26 cellular contexts compared by ENCODE assay signal in the genomic region with DNA sequence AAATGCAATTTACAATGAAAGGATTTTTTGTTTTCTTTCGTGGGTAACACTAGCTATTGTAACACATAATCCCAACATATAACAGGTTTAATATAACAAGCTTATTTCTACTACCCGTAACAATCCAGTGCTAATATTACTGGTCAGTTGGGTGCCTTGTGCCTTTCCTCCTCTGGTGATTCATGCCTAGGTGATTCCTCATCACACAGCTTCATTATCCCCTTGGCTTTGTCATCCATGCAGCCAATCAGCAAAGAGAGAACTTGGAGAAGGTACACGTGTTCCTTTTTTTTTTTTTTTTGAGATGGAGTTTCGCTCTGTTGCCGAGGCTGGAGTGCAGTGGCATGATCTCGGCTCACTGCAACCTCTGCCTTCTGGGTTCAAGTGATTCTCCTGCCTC. TPM values are rescaled to one million over a fixed set of nuclear protein-coding genes. Genes with fewer than 3 reads are reported as not detected.
DNase-seq lines count a peak whose midpoint lies in the region; ATAC-seq and TF ChIP-seq lines count a peak whose summit lies in the region.
"Had no signal": no experiment of that assay in that cellular context is flagged by ENCODE, and none has a peak within 500 bp of the region (broad histone marks: within the 10 kb centered on the region; RNA-seq: fewer than 3 reads in every experiment).

No MANE protein-coding gene starts in this region.

- DNase-seq in A172 (ENCODE audit: low spot score) (peak; percentile 52), HCEC 1CT (peak; percentile 14), RWPE2 (ENCODE audit: low spot score) (no peak), foreskin keratinocyte (peak in 1 of 2 donors; percentile 78), GM20000 (ENCODE audit: low spot score) (no peak), 8988T (no peak)
- DNase-seq in activated naive CD4-positive, alpha-beta T cell treated with Interleukin-2 at 50 U/mL for 16 hours: no peak
- DNase-seq: ACHN; activated CD8-positive, alpha-beta T cell treated with anti-CD3 and anti-CD28 coated beads, Interleukin-2, amount 10 ng/mL, durations not matched to agents 7 days and 5 days; activated naive CD4-positive, alpha-beta T cell treated with anti-CD3 and anti-CD28 coated beads, Interleukin-2, amount 50 U/mL, for 16 hours; amniotic stem cell; BE2C; CD8-positive, alpha-beta memory T cell; dorsolateral prefrontal cortex; hippocampal formation; immature natural killer cell; NCI-H1694; NCI-H510A; nephron progenitor cell; OCI-M1; SHP77; stimulated activated naive B cell treated with anti-CD40 and anti-IgM and Interleukin-4, amounts not matched to agents 10 μg/mL and 1 μg/mL and 100 μg/mL, for 72 hours had no signal

- H3K4me1 ChIP-seq in RWPE2 (ENCODE audit: insufficient read depth, poor library complexity, severe bottlenecking) (peaks cover 23% of the 10 kb centered on the region), foreskin keratinocyte (peaks cover 9% of the 10 kb centered on the region)

- TF ChIP-seq CTCF in RWPE2 (IDR thresholded peaks at IDR 0.05; ENCODE audit: poor library complexity, severe bottlenecking) (no peak), foreskin keratinocyte (conservative IDR thresholded peaks at IDR 0.05) (no peak), GM20000 (IDR thresholded peaks at IDR 0.05; ENCODE audit: extremely low read depth, missing control alignments) (no peak)

- ATAC-seq in RWPE2 (ENCODE audit: low read depth): peak; percentile 60
- peak; percentile 41 for ATAC-seq in foreskin keratinocyte
- ATAC-seq in GM18502 (IDR thresholded peaks at IDR 0.05; ENCODE audit: poor library complexity, unreplicated experiment): no peak
- ATAC-seq: activated CD8-positive, alpha-beta T cell treated with anti-CD3 and anti-CD28 coated beads, Interleukin-2, amount 10 ng/mL, durations not matched to agents 7 days and 5 days; activated T-helper 17 cell treated with anti-CD3 and anti-CD28 coated beads, Interleukin-2, amount 50 U/mL, for 72 hours; GM12878; left lobe of liver; stimulated activated naive B cell treated with anti-CD40 and anti-IgM and Interleukin-4, amounts not matched to agents 10 μg/mL and 1 μg/mL and 100 μg/mL, for 72 hours had no signal

- H3K27me3 ChIP-seq in RWPE2 (ENCODE audit: insufficient read depth, poor library complexity, severe bottlenecking) (no peaks in the 10 kb centered on the region), foreskin keratinocyte (no peaks in the 10 kb centered on the region)
- H3K27me3 ChIP-seq: BE2C had no signal

- H3K36me3 ChIP-seq in RWPE2 (ENCODE audit: low read depth): no peaks in the 10 kb centered on the region
- H3K36me3 ChIP-seq: BE2C had no signal

- H3K27ac ChIP-seq in RWPE2 (ENCODE audit: poor library complexity, severe bottlenecking) (peak overlapping the region; percentile 65), foreskin keratinocyte (no peak overlapping the region)
- H3K27ac ChIP-seq: dorsolateral prefrontal cortex had no signal

- no peak overlapping the region for H3K4me3 ChIP-seq in RWPE2 (ENCODE audit: severe bottlenecking)
- H3K4me3 ChIP-seq: dorsolateral prefrontal cortex, GM12878 had no signal

- H3K9me3 ChIP-seq in RWPE2 (ENCODE audit: severe bottlenecking): no peaks in the 10 kb centered on the region
- H3K9me3 ChIP-seq: BE2C had no signal

RNA-seq across cellular contexts. Expression of a gene that starts 30.7 kb away (rescaled TPM):
- 39.0 and 49.1 TPM in 2 replicates for total RNA-seq in A172 (2014; rRNA removed; shearing (Covaris generic))
- 5.5 and 6.2 TPM in 2 replicates for total RNA-seq in foreskin keratinocyte
- polyA plus RNA-seq in foreskin keratinocyte: 9.0 and 10.5 TPM in 2 replicates

Comparison
In these comparisons a context has a peak if more than half of its experiments do, and no peak if none do; other contexts are left out.
1. DNase-seq: peak in A172 (single experiment) and HCEC 1CT (single experiment); none in RWPE2 (single experiment), GM20000 (single experiment), activated naive CD4-positive, alpha-beta T cell treated with Interleukin-2 at 50 U/mL for 16 hours (single experiment) and 8988T (single experiment).